In the genomic region with DNA sequence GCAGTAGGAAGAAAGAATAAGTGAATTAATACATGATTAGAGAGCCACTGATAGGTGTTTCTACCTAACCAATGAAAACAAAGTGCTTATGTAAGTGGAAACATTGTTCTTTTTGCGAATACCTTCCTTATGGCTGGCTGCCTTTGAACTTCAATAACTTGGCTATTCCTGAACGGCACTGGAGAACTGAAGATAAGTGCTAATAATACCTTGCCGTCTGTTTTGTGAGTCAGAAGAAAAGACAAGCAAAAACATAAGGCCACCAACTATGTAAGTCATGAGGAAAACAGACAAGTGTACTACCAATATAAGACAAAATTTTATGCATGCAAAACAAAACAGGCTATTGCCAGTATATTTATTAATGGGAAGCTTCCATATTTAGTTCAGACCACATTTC, we compare ENCODE assay signal across 26 cellular contexts.
A peak's percentile ranks its signal among the peaks of the same experiment; 100 is the strongest.
DNase-seq lines count a peak whose midpoint lies in the region; ATAC-seq, FAIRE-seq and TF ChIP-seq lines count a peak whose summit lies in the region.
"Had no signal": no experiment of that assay in that cellular context is flagged by ENCODE, and none has a peak within 500 bp of the region (broad histone marks: within the 10 kb centered on the region; RNA-seq: fewer than 3 reads in every experiment).

No MANE protein-coding gene starts in this region.

- H3K27me3 ChIP-seq in heart left ventricle, result no peaks in the 10 kb centered on the region
- H3K27me3 ChIP-seq in right cardiac atrium (ENCODE audit: control insufficient read depth, insufficient read depth), result no peaks in the 10 kb centered on the region
- H3K27me3 ChIP-seq in CD4-positive, alpha-beta T cell (ENCODE audit: control insufficient read depth, insufficient read depth, low read length), result no peaks in the 10 kb centered on the region
- no peaks in the 10 kb centered on the region for H3K27me3 ChIP-seq in GM12878 (replicated peaks in 1 of 2; ENCODE audit: control insufficient read depth in 2 of 2, insufficient read depth in 2 of 2, low read length in 1 of 2)
- H3K27me3 ChIP-seq: BLaER1 treated with 17β-estradiol and CSF1 and Interleukin-3, amounts not matched to agents 10 nM and 100 nM had no signal

- no peak overlapping the region for H3K4me3 Mint-ChIP-seq in CD4-positive, alpha-beta T cell
- H3K4me3 Mint-ChIP-seq: B cell; CD4-positive, alpha-beta memory T cell; CD8-positive, alpha-beta memory T cell had no signal

- H3K36me3 ChIP-seq in heart left ventricle (peaks cover 0 to 28% (median 13%) of the 10 kb centered on the region in 9 donors), GM12878 (ENCODE audit: control insufficient read depth in 2 of 2, insufficient read depth in 2 of 2, low read length in 1 of 2) (peaks cover 0 to 4% of the 10 kb centered on the region in 2 experiments; a peak in 2 of 4 replicates)

- peak; percentile 29 for ATAC-seq in Right ventricle myocardium superior (ENCODE audit: poor library complexity)
- ATAC-seq in heart left ventricle, result peak in 3 of 4 donors; percentile 36 to 51 (median 46)
- no peak for ATAC-seq in right cardiac atrium
- ATAC-seq in CD4-positive, alpha-beta T cell (ENCODE audit: poor library complexity), result no peak
- ATAC-seq in GM12878, result no peak
- ATAC-seq in GM21390 (IDR thresholded peaks at IDR 0.05; ENCODE audit: unreplicated experiment), result no peak
- ATAC-seq: A549 had no signal

- H3K27me3 Mint-ChIP-seq in CD4-positive, alpha-beta T cell, result no peaks in the 10 kb centered on the region
- H3K27me3 Mint-ChIP-seq: B cell; CD4-positive, alpha-beta memory T cell; CD8-positive, alpha-beta memory T cell had no signal

- no peaks in the 10 kb centered on the region for H3K79me2 ChIP-seq in GM12878 (ENCODE audit: control insufficient read depth, insufficient read depth, low read length)

- SMC1A ChIA-PET in GM12878 (lab: Charles Lee; ENCODE audit: uncharacterized antibody, unreplicated experiment), result interaction anchor here (0.7 kb wide), 2 partner anchors 17 to 465 kb away, joined by 3 read pairs; no protein-coding TSS in a partner anchor

- H4K20me1 ChIP-seq in GM12878 (ENCODE audit: control insufficient read depth, insufficient read depth), result no peaks in the 10 kb centered on the region
- H4K20me1 ChIP-seq: BLaER1 treated with 17β-estradiol and CSF1 and Interleukin-3, amounts not matched to agents 10 nM and 100 nM had no signal

- WGBS in heart left ventricle, 4 donors, result 45 to 61% (median 56%) methylated on average over 3 of the region's 3 CpGs
- 82% methylated on average over 3 of the region's 3 CpGs for WGBS in right cardiac atrium
- WGBS in GM12878 (ENCODE audit: insufficient coverage, insufficient replicate concordance, low lambda C conversion rate, missing lambda C conversion rate), result 95% methylated on average over 3 of the region's 3 CpGs

- H3K4me1 ChIP-seq in heart left ventricle, result peaks cover 0 to 10% (median 0%) of the 10 kb centered on the region in 12 donors
- no peaks in the 10 kb centered on the region for H3K4me1 ChIP-seq in right cardiac atrium (ENCODE audit: control insufficient read depth, insufficient read depth, low read length)
- no peaks in the 10 kb centered on the region for H3K4me1 ChIP-seq in GM12878 (ENCODE audit: control insufficient read depth, insufficient read depth, low read length)
- H3K4me1 ChIP-seq: A549 had no signal

- H3K4me1 Mint-ChIP-seq in CD4-positive, alpha-beta T cell (ENCODE audit: low read depth), result peaks cover 5% of the 10 kb centered on the region

- no peak overlapping the region for H2AFZ ChIP-seq in GM12878 (ENCODE audit: control insufficient read depth, low read depth, low read length)

- H3K9ac ChIP-seq in GM12878 (ENCODE audit: control insufficient read depth, insufficient read depth, low read length), result no peak overlapping the region
- H3K9ac ChIP-seq: BLaER1 treated with 17β-estradiol and CSF1 and Interleukin-3, amounts not matched to agents 10 nM and 100 nM had no signal

- H3K4me3 ChIP-seq in heart left ventricle (no peak overlapping the region), right cardiac atrium (ENCODE audit: low read length) (no peak overlapping the region), GM12878 (no peak overlapping the region)
- H3K4me3 ChIP-seq: A549; BLaER1 treated with 17β-estradiol and CSF1 and Interleukin-3, amounts not matched to agents 10 nM and 100 nM had no signal

- TF ChIP-seq EP300 in GM12878 (IDR thresholded peaks at IDR 0.05; ENCODE audit: borderline replicate concordance in 1 of 2, control insufficient read depth in 1 of 2, low read depth in 2 of 2, low read length in 2 of 2), result no peak

- H3K9me3 ChIP-seq in heart left ventricle (no peaks in the 10 kb centered on the region), right cardiac atrium (ENCODE audit: control insufficient read depth, low read length) (no peaks in the 10 kb centered on the region), GM12878 (replicated peaks; ENCODE audit: control insufficient read depth, insufficient read depth, low read length) (no peaks in the 10 kb centered on the region)
- no peaks in the 10 kb centered on the region for H3K9me3 ChIP-seq in CD4-positive, alpha-beta T cell (ENCODE audit: control insufficient read depth, low read length)
- H3K9me3 ChIP-seq: A549; BLaER1 treated with 17β-estradiol and CSF1 and Interleukin-3, amounts not matched to agents 10 nM and 100 nM had no signal

- POLR2A ChIA-PET in CD4-positive, alpha-beta T cell (lab: Charles Lee), result interaction anchor here (0.6 kb wide), 1 partner anchor 10 kb away, joined by 3 read pairs; no protein-coding TSS in a partner anchor
- POLR2A ChIA-PET in GM12878 (lab: Charles Lee), result no interaction called here

- RAD21 ChIA-PET in GM12878 (lab: Charles Lee; ENCODE audit: unreplicated experiment), result no interaction called here

- in situ Hi-C loops in GM12878 (cut with MboI), result no loop called here

- CTCF ChIA-PET in CD4-positive, alpha-beta T cell (lab: Charles Lee), result no interaction called here
- CTCF ChIA-PET in GM12878 (lab: Yijun Ruan, JAX), result interaction anchor here (0.8 to 1.5 kb wide), 2 partner anchors 10 to 14 kb away, joined by 3 to 4 read pairs; no protein-coding TSS in a partner anchor

- DNase-seq in Right ventricle myocardium superior, result no peak
- no peak for DNase-seq in cardiac septum (ENCODE audit: low spot score)
- no peak for DNase-seq in heart left ventricle
- no peak for DNase-seq in right cardiac atrium
- no peak for DNase-seq in CD4-positive, alpha-beta T cell
- DNase-seq in GM12878 (ENCODE audit: low read depth, low spot score), result no peak
- no peak for DNase-seq in caudate nucleus (lab: John Stamatoyannopoulos, UW)
- DNase-seq: AML-193; CD4-positive, alpha-beta memory T cell; CD8-positive, alpha-beta memory T cell; COR-L47; DMS 273 treated with DMSO at 0.1 percent for 48 hours; DMS153; DMS53; DMS79; DND-41; EL; GDM1 had no signal

- H3K27ac ChIP-seq in heart left ventricle, result no peak overlapping the region
- H3K27ac ChIP-seq in right cardiac atrium (ENCODE audit: low read length), result no peak overlapping the region
- H3K27ac ChIP-seq in CD4-positive, alpha-beta T cell (ENCODE audit: low read depth, low read length), result no peak overlapping the region
- H3K27ac ChIP-seq in GM12878 (ENCODE audit: control insufficient read depth, insufficient read depth), result no peak overlapping the region
- H3K27ac ChIP-seq in caudate nucleus (ENCODE audit: low read depth, low read length), result no peak overlapping the region
- H3K27ac ChIP-seq: 22Rv1; A549; BLaER1 treated with 17β-estradiol and CSF1 and Interleukin-3, amounts not matched to agents 10 nM and 100 nM; C4-2B had no signal

- no peak for TF ChIP-seq RAD21 in GM12878 (IDR thresholded peaks at IDR 0.05; ENCODE audit: insufficient read depth, low read depth, low read length)

- FAIRE-seq in GM12878 (lab: Jason Lieb, UNC), result peak; percentile 54
- FAIRE-seq: A549, GM12891, GM19239 had no signal

- no peaks in the 10 kb centered on the region for H3K9me3 Mint-ChIP-seq in CD4-positive, alpha-beta T cell
- H3K9me3 Mint-ChIP-seq: CD4-positive, alpha-beta memory T cell; CD8-positive, alpha-beta memory T cell had no signal

- no TSS peak for BruUV-seq in GM12878 (replicated peaks; lab: Mats Ljungman, UMichigan)

- no peak overlapping the region for H3K4me2 ChIP-seq in GM12878 (ENCODE audit: control insufficient read depth, insufficient read depth)
- H3K4me2 ChIP-seq: A549; BLaER1 treated with 17β-estradiol and CSF1 and Interleukin-3, amounts not matched to agents 10 nM and 100 nM had no signal

- TF ChIP-seq POLR2A in heart left ventricle (IDR thresholded peaks at IDR 0.05) (no peak), GM12878 (IDR thresholded peaks at IDR 0.05; ENCODE audit: low read depth, low read length) (no peak)

- H3K36me3 Mint-ChIP-seq in CD4-positive, alpha-beta T cell (ENCODE audit: low read depth), result peaks cover 92% of the 10 kb centered on the region

- H3K27ac Mint-ChIP-seq in CD4-positive, alpha-beta T cell, result peak overlapping the region; percentile 17
- H3K27ac Mint-ChIP-seq: B cell; CD8-positive, alpha-beta memory T cell had no signal

- intact Hi-C loops in Right ventricle myocardium superior (cut with DNase I), result no loop called here
- intact Hi-C loops in cardiac septum (cut with DNase I), result no loop called here
- intact Hi-C loops in heart left ventricle (cut with DNase I), result no loop called here
- intact Hi-C loops in right cardiac atrium (cut with DNase I), result no loop called here
- intact Hi-C loops in CD4-positive, alpha-beta T cell (cut with DNase I, micrococcal nuclease), result loop anchor here in 1 of 2 experiments (10.0 kb wide), 1 partner anchor 301 kb away; no protein-coding TSS in a partner anchor
- intact Hi-C loops in GM12878 (cut with micrococcal nuclease; ENCODE audit: unreplicated experiment), result no loop called here

- TF ChIP-seq CTCF in heart left ventricle (IDR thresholded peaks at IDR 0.05) (no peak), GM12878 (IDR thresholded peaks at IDR 0.05 in 2 of 3, conservative IDR thresholded peaks at IDR 0.05 in 1 of 3; ENCODE audit: control insufficient read depth in 2 of 3, extremely low read depth in 1 of 3, insufficient read depth in 1 of 3, low read depth in 3 of 3, low read length in 3 of 3) (no peak)
- TF ChIP-seq CTCF in CD4-positive, alpha-beta T cell (IDR thresholded peaks at IDR 0.05), result no peak

TF ChIP-seq in GM12878, 131 proteins besides CTCF, POLR2A, EP300 and RAD21:
- TF ChIP-seq MEF2A (IDR thresholded peaks at IDR 0.05; ENCODE audit: insufficient read depth, low read depth, low read length), result no peak
- TF ChIP-seq PAX8 (IDR thresholded peaks at IDR 0.05), result no peak

Comparison
In these comparisons a context has a peak if more than half of its experiments do, and no peak if none do; other contexts are left out.
1. ATAC-seq: peak in Right ventricle myocardium superior (single experiment) and heart left ventricle (3 of 4); none in right cardiac atrium (0 of 2), CD4-positive, alpha-beta T cell (single experiment), GM12878 (single experiment) and GM21390 (single experiment).